Comparison of ENCODE assay signal across 7 cellular contexts in genomic region chr10:69916133-69916532, GRCh38.
"Had no signal": no experiment of that assay in that cellular context is flagged by ENCODE, and none has a peak within 500 bp of the region (broad histone marks: within the 10 kb centered on the region; RNA-seq: fewer than 3 reads in every experiment).

No MANE protein-coding gene starts in this region.

- H3K9me3 Mint-ChIP-seq: GM23338 had no signal

- H3K36me3 ChIP-seq: HAP-1 had no signal

- H3K4me3 Mint-ChIP-seq: GM23338 had no signal

- H3K4me2 ChIP-seq: GM23338 had no signal

- H3K4me3 ChIP-seq: GM23338, HAP-1, K562 had no signal

- H3K9me3 ChIP-seq: HAP-1 had no signal

- ATAC-seq: GM23338, HCT116, K562 had no signal

- H2AFZ ChIP-seq: GM23338 had no signal

- H3K27ac Mint-ChIP-seq: GM23338 had no signal

- DNase-seq: H7, IMR-90, KG1 had no signal

- H3K4me1 ChIP-seq: HAP-1 had no signal
